ENCODE assay signal across 9 cellular contexts in the genomic region with DNA sequence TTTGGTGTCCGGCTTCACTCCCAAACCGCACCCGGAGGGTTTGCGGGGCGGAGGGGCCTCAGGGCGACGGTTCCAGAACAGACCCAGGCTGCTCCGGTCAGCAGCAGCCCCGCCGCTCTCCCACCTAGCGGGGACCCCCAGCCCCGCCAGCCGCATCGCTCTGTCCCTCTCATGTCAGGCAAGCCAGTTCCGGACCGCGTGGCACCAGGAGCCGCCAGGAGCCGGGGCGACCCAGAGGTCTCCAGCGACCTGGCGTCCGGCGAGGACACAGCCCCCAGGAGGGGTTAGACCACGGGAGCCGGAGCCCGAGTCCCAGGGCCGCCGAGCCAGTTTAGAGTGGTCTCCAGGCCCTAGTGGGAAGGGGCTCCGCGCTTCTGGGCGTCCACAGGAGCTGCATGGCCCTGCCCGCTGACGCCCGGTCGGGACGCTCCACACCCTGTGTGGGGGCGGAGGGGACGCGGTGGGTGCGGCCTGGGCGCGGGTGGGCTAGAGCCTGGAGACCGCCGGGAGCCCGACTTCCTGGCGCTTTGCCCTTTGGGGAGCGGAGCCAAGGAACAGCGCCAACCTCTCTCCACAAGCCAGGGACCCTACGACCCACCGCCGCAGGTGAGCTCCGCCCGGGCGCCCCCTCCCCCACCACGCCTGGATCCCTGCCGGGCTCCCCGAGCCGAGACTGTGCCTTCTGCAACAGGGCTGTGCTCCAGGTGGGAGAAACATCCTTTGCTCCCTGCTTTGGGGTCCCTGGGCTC. TPM values are rescaled to one million over a fixed set of nuclear protein-coding genes. Genes with fewer than 3 reads are reported as not detected.
DNase-seq lines count a peak whose midpoint lies in the region; ATAC-seq and TF ChIP-seq lines count a peak whose summit lies in the region.
"Had no signal": no experiment of that assay in that cellular context is flagged by ENCODE, and none has a peak within 500 bp of the region (broad histone marks: within the 10 kb centered on the region; RNA-seq: fewer than 3 reads in every experiment).

No MANE protein-coding gene starts in this region.

- H3K4me1 ChIP-seq in A673 (ENCODE audit: insufficient read depth, low read length, poor library complexity, severe bottlenecking): no peaks in the 10 kb centered on the region

- ATAC-seq in activated CD8-positive, alpha-beta memory T cell treated with anti-CD3 and anti-CD28 coated beads, Interleukin-2, amount 10 ng/mL, durations not matched to agents 7 days and 5 days: no peak
- no peak for ATAC-seq in GM21825 (IDR thresholded peaks at IDR 0.05; ENCODE audit: unreplicated experiment)

- TF ChIP-seq CTCF in A673 (conservative IDR thresholded peaks at IDR 0.05; ENCODE audit: low read depth, low read length): no peak
- no peak for TF ChIP-seq CTCF in fibroblast of mammary gland (conservative IDR thresholded peaks at IDR 0.05; ENCODE audit: control insufficient read depth, insufficient read depth, low read depth, low read length)
- no peak for TF ChIP-seq CTCF in nephron progenitor cell (IDR thresholded peaks at IDR 0.05)

- H3K27me3 Mint-ChIP-seq in nephron progenitor cell (ENCODE audit: low read depth, poor library complexity): peaks cover 60% of the 10 kb centered on the region
- peaks cover 42% of the 10 kb centered on the region for H3K27me3 Mint-ChIP-seq in activated CD8-positive, alpha-beta memory T cell treated with anti-CD3 and anti-CD28 coated beads, Interleukin-2, amount 10 ng/mL, durations not matched to agents 7 days and 5 days
- H3K27me3 Mint-ChIP-seq in activated CD4-positive, alpha-beta memory T cell treated with anti-CD3 and anti-CD28 coated beads, Interleukin-2, amount 10 ng/mL, durations not matched to agents 7 days and 5 days: peaks cover 36% of the 10 kb centered on the region

- no peaks in the 10 kb centered on the region for H3K4me1 Mint-ChIP-seq in nephron progenitor cell
- no peaks in the 10 kb centered on the region for H3K4me1 Mint-ChIP-seq in activated CD8-positive, alpha-beta memory T cell treated with anti-CD3 and anti-CD28 coated beads, Interleukin-2, amount 10 ng/mL, durations not matched to agents 7 days and 5 days
- peaks cover 1% of the 10 kb centered on the region for H3K4me1 Mint-ChIP-seq in activated CD4-positive, alpha-beta memory T cell treated with anti-CD3 and anti-CD28 coated beads, Interleukin-2, amount 10 ng/mL, durations not matched to agents 7 days and 5 days

- no peak overlapping the region for H3K27ac ChIP-seq in A673 (ENCODE audit: low read depth, low read length, poor library complexity, severe bottlenecking)

- no peaks in the 10 kb centered on the region for H3K36me3 Mint-ChIP-seq in nephron progenitor cell (ENCODE audit: low read depth)
- no peaks in the 10 kb centered on the region for H3K36me3 Mint-ChIP-seq in activated CD8-positive, alpha-beta memory T cell treated with anti-CD3 and anti-CD28 coated beads, Interleukin-2, amount 10 ng/mL, durations not matched to agents 7 days and 5 days
- H3K36me3 Mint-ChIP-seq in activated CD4-positive, alpha-beta memory T cell treated with anti-CD3 and anti-CD28 coated beads, Interleukin-2, amount 10 ng/mL, durations not matched to agents 7 days and 5 days (ENCODE audit: low read depth): peaks cover 2% of the 10 kb centered on the region

- H3K4me3 ChIP-seq in A673 (ENCODE audit: low read depth, low read length, poor library complexity, severe bottlenecking) (peak overlapping the region; percentile 46), fibroblast of mammary gland (ENCODE audit: control insufficient read depth, low read depth, low read length) (peak overlapping the region; percentile 10)

- POLR2A ChIA-PET in A673 (lab: Charles Lee; ENCODE audit: low non-redundant PET): no interaction called here
- POLR2A ChIA-PET in activated CD4-positive, alpha-beta memory T cell treated with anti-CD3 and anti-CD28 coated beads, Interleukin-2, amount 10 ng/mL, durations not matched to agents 7 days and 5 days (lab: Charles Lee): no interaction called here

- intact Hi-C loops in A673 (cut with micrococcal nuclease; ENCODE audit: unreplicated experiment): no loop called here

- H3K36me3 ChIP-seq in A673 (ENCODE audit: insufficient read depth, low read length, poor library complexity, severe bottlenecking): no peaks in the 10 kb centered on the region

- BruUV-seq in A673 (replicated peaks; lab: Mats Ljungman, UMichigan): no TSS peak

- CTCF ChIA-PET in A673 (lab: Charles Lee): no interaction called here
- CTCF ChIA-PET in activated CD8-positive, alpha-beta memory T cell treated with anti-CD3 and anti-CD28 coated beads, Interleukin-2, amount 10 ng/mL, durations not matched to agents 7 days and 5 days (lab: Charles Lee): interaction anchor here (0.6 to 0.9 kb wide), 2 partner anchors 360 to 1352 kb away, joined by 3 read pairs; no protein-coding TSS in a partner anchor
- CTCF ChIA-PET in activated CD4-positive, alpha-beta memory T cell treated with anti-CD3 and anti-CD28 coated beads, Interleukin-2, amount 10 ng/mL, durations not matched to agents 7 days and 5 days (lab: Charles Lee): no interaction called here

- H3K9me3 ChIP-seq in A673 (ENCODE audit: low read depth, low read length, poor library complexity, severe bottlenecking): no peaks in the 10 kb centered on the region

- no peak for DNase-seq in A673 (ENCODE audit: low spot score)
- peak; percentile 61 for DNase-seq in NCI-H69 (lab: John Stamatoyannopoulos, UW)
- DNase-seq in fibroblast of mammary gland (ENCODE audit: low read depth): no peak
- peak; percentile 41 for DNase-seq in nephron progenitor cell
- DNase-seq in glomerular visceral epithelial cell (ENCODE audit: extremely low spot score): no peak
- DNase-seq in activated CD8-positive, alpha-beta memory T cell treated with anti-CD3 and anti-CD28 coated beads, Interleukin-2, amount 10 ng/mL, durations not matched to agents 7 days and 5 days: no peak
- DNase-seq in activated CD4-positive, alpha-beta memory T cell treated with anti-CD3 and anti-CD28 coated beads, Interleukin-2, amount 10 ng/mL, durations not matched to agents 7 days and 5 days: no peak
- DNase-seq: COR-L47 had no signal

- no peaks in the 10 kb centered on the region for H3K9me3 Mint-ChIP-seq in nephron progenitor cell
- no peaks in the 10 kb centered on the region for H3K9me3 Mint-ChIP-seq in activated CD8-positive, alpha-beta memory T cell treated with anti-CD3 and anti-CD28 coated beads, Interleukin-2, amount 10 ng/mL, durations not matched to agents 7 days and 5 days (ENCODE audit: low read depth)
- H3K9me3 Mint-ChIP-seq in activated CD4-positive, alpha-beta memory T cell treated with anti-CD3 and anti-CD28 coated beads, Interleukin-2, amount 10 ng/mL, durations not matched to agents 7 days and 5 days: no peaks in the 10 kb centered on the region

- H3K4me3 Mint-ChIP-seq in nephron progenitor cell: peak overlapping the region; percentile 78
- no peak overlapping the region for H3K4me3 Mint-ChIP-seq in activated CD8-positive, alpha-beta memory T cell treated with anti-CD3 and anti-CD28 coated beads, Interleukin-2, amount 10 ng/mL, durations not matched to agents 7 days and 5 days
- H3K4me3 Mint-ChIP-seq in activated CD4-positive, alpha-beta memory T cell treated with anti-CD3 and anti-CD28 coated beads, Interleukin-2, amount 10 ng/mL, durations not matched to agents 7 days and 5 days: no peak overlapping the region

- no peak overlapping the region for H3K27ac Mint-ChIP-seq in nephron progenitor cell
- H3K27ac Mint-ChIP-seq in activated CD8-positive, alpha-beta memory T cell treated with anti-CD3 and anti-CD28 coated beads, Interleukin-2, amount 10 ng/mL, durations not matched to agents 7 days and 5 days: no peak overlapping the region
- no peak overlapping the region for H3K27ac Mint-ChIP-seq in activated CD4-positive, alpha-beta memory T cell treated with anti-CD3 and anti-CD28 coated beads, Interleukin-2, amount 10 ng/mL, durations not matched to agents 7 days and 5 days

- H3K27me3 ChIP-seq in A673 (replicated peaks; ENCODE audit: insufficient read depth, low read depth, low read length, poor library complexity): peaks cover 7% of the 10 kb centered on the region

RNA-seq across cellular contexts. Expression of a gene that starts 43.4 kb away (rescaled TPM):
- 8.2 and 8.4 TPM in 2 replicates for total RNA-seq in A673 (2021)
- 1 to 10 TPM; 3.6 to 4.9 TPM for total RNA-seq in activated CD8-positive, alpha-beta memory T cell treated with anti-CD3 and anti-CD28 coated beads, Interleukin-2, amount 10 ng/mL, durations not matched to agents 7 days and 5 days
- total RNA-seq in activated CD4-positive, alpha-beta memory T cell treated with anti-CD3 and anti-CD28 coated beads, Interleukin-2, amount 10 ng/mL, durations not matched to agents 7 days and 5 days: 1 to 10 TPM; 4.3 to 4.6 TPM

RNA-seq across cellular contexts. Expression of a gene that starts 44.4 kb away (rescaled TPM):
- 10.1 and 11.5 TPM in 2 replicates for total RNA-seq in A673 (2021)
- total RNA-seq in activated CD8-positive, alpha-beta memory T cell treated with anti-CD3 and anti-CD28 coated beads, Interleukin-2, amount 10 ng/mL, durations not matched to agents 7 days and 5 days: 10 to 100 TPM in 1 of 2 experiments, 1 to 10 TPM in 1; 8.4 to 13.6 TPM
- 10 to 100 TPM in 1 of 2 experiments, 1 to 10 TPM in 1; 8.4 to 10.5 TPM for total RNA-seq in activated CD4-positive, alpha-beta memory T cell treated with anti-CD3 and anti-CD28 coated beads, Interleukin-2, amount 10 ng/mL, durations not matched to agents 7 days and 5 days

RNA-seq across cellular contexts. Expression of a gene that starts 59.1 kb away (rescaled TPM):
- total RNA-seq in A673 (2021): 14.7 and 18.5 TPM in 2 replicates
- 10 to 100 TPM in 1 of 2 experiments, 1 to 10 TPM in 1; 9.5 to 15.1 TPM for total RNA-seq in activated CD8-positive, alpha-beta memory T cell treated with anti-CD3 and anti-CD28 coated beads, Interleukin-2, amount 10 ng/mL, durations not matched to agents 7 days and 5 days
- total RNA-seq in activated CD4-positive, alpha-beta memory T cell treated with anti-CD3 and anti-CD28 coated beads, Interleukin-2, amount 10 ng/mL, durations not matched to agents 7 days and 5 days: 10 to 100 TPM in 1 of 2 experiments, 1 to 10 TPM in 1; 9.6 to 14.4 TPM

Comparison
In these comparisons a context has a peak if more than half of its experiments do, and no peak if none do; other contexts are left out.
1. DNase-seq: peak in NCI-H69 (single experiment) and nephron progenitor cell (single experiment); none in A673 (single experiment), fibroblast of mammary gland (single experiment), glomerular visceral epithelial cell (single experiment), activated CD8-positive, alpha-beta memory T cell treated with anti-CD3 and anti-CD28 coated beads, Interleukin-2, amount 10 ng/mL, durations not matched to agents 7 days and 5 days (single experiment) and activated CD4-positive, alpha-beta memory T cell treated with anti-CD3 and anti-CD28 coated beads, Interleukin-2, amount 10 ng/mL, durations not matched to agents 7 days and 5 days (single experiment).